In the genomic region with DNA sequence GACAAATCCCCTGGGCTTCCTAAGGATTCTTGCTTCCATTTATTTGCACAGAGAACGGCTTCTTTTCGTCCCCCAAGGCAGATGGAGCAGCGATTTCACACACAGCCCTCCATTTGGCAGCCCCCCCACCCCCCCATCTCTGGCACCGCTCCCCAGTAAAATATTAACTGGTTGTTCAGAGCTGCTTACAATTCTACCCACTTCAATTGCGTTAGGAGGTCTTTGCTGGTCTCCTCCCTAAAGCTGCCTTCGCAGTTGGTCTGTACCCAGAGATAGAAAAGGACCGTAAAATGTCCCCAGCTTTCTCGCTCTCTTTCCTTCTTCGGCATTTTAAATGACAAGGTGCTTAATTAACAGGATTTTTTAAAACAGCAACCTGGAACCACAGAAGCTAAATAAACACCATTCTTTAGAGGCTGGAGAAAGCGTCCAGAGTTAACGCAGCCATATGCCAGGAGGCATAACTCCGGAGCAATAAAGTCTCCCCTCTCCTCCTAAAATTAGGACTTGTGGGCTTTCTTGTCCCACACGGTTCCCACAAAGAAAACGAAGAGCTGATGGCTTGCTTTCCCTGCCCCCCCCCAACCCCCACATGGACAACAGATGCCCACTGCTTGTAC, we compare ENCODE assay signal across 2 cellular contexts.
TF ChIP-seq lines count a peak whose summit lies in the region.

No MANE protein-coding gene starts in this region.

TF ChIP-seq in SK-N-SH, 30 proteins besides CTCF, POLR2A, EP300 and RAD21 (continued from another document):
- TF ChIP-seq, protein P1, sequence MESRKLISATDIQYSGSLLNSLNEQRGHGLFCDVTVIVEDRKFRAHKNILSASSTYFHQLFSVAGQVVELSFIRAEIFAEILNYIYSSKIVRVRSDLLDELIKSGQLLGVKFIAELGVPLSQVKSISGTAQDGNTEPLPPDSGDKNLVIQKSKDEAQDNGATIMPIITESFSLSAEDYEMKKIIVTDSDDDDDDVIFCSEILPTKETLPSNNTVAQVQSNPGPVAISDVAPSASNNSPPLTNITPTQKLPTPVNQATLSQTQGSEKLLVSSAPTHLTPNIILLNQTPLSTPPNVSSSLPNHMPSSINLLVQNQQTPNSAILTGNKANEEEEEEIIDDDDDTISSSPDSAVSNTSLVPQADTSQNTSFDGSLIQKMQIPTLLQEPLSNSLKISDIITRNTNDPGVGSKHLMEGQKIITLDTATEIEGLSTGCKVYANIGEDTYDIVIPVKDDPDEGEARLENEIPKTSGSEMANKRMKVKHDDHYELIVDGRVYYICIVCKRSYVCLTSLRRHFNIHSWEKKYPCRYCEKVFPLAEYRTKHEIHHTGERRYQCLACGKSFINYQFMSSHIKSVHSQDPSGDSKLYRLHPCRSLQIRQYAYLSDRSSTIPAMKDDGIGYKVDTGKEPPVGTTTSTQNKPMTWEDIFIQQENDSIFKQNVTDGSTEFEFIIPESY (IDR thresholded peaks at IDR 0.05; ENCODE audit: borderline replicate concordance, low read depth) = no peak
- TF ChIP-seq FOXJ3 (CRISPR knock-in tag; IDR thresholded peaks at IDR 0.05) (no peak), RCOR1 (IDR thresholded peaks at IDR 0.05; ENCODE audit: low read length) (no peak), TEAD4 (IDR thresholded peaks at IDR 0.05; ENCODE audit: borderline replicate concordance, insufficient read depth) (no peak), TAF1 (IDR thresholded peaks at IDR 0.05; ENCODE audit: borderline replicate concordance, low read depth, low read length) (no peak), NRF1 (IDR thresholded peaks at IDR 0.05; ENCODE audit: low read depth, low read length) (no peak), EZH2phosphoT487 (IDR thresholded peaks at IDR 0.05; ENCODE audit: borderline replicate concordance, low read depth) (no peak), TCF12 (IDR thresholded peaks at IDR 0.05) (peak; percentile 63; the same call in 1 of the 2 replicates), JUND (IDR thresholded peaks at IDR 0.05) (no peak), GATA2 (CRISPR knock-in tag; IDR thresholded peaks at IDR 0.05) (no peak)
- TF ChIP-seq, protein P2, sequence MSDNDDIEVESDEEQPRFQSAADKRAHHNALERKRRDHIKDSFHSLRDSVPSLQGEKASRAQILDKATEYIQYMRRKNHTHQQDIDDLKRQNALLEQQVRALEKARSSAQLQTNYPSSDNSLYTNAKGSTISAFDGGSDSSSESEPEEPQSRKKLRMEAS (IDR thresholded peaks at IDR 0.05; ENCODE audit: low read depth) = peak; percentile 50; the same call in 1 of the 2 replicates
- TF ChIP-seq, protein P3, sequence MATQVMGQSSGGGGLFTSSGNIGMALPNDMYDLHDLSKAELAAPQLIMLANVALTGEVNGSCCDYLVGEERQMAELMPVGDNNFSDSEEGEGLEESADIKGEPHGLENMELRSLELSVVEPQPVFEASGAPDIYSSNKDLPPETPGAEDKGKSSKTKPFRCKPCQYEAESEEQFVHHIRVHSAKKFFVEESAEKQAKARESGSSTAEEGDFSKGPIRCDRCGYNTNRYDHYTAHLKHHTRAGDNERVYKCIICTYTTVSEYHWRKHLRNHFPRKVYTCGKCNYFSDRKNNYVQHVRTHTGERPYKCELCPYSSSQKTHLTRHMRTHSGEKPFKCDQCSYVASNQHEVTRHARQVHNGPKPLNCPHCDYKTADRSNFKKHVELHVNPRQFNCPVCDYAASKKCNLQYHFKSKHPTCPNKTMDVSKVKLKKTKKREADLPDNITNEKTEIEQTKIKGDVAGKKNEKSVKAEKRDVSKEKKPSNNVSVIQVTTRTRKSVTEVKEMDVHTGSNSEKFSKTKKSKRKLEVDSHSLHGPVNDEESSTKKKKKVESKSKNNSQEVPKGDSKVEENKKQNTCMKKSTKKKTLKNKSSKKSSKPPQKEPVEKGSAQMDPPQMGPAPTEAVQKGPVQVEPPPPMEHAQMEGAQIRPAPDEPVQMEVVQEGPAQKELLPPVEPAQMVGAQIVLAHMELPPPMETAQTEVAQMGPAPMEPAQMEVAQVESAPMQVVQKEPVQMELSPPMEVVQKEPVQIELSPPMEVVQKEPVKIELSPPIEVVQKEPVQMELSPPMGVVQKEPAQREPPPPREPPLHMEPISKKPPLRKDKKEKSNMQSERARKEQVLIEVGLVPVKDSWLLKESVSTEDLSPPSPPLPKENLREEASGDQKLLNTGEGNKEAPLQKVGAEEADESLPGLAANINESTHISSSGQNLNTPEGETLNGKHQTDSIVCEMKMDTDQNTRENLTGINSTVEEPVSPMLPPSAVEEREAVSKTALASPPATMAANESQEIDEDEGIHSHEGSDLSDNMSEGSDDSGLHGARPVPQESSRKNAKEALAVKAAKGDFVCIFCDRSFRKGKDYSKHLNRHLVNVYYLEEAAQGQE (IDR thresholded peaks at IDR 0.05; ENCODE audit: low read depth, low read length) = no peak
- TF ChIP-seq, protein P4, sequence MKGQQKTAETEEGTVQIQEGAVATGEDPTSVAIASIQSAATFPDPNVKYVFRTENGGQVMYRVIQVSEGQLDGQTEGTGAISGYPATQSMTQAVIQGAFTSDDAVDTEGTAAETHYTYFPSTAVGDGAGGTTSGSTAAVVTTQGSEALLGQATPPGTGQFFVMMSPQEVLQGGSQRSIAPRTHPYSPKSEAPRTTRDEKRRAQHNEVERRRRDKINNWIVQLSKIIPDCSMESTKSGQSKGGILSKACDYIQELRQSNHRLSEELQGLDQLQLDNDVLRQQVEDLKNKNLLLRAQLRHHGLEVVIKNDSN (IDR thresholded peaks at IDR 0.05; ENCODE audit: borderline replicate concordance, low read depth) = no peak

TF ChIP-seq in SK-N-SH treated with all-trans-retinoic acid at 6 μM for 48 hours, 23 proteins besides CTCF, POLR2A, EP300 and RAD21 (continued from another document):
- TF ChIP-seq, protein P5, sequence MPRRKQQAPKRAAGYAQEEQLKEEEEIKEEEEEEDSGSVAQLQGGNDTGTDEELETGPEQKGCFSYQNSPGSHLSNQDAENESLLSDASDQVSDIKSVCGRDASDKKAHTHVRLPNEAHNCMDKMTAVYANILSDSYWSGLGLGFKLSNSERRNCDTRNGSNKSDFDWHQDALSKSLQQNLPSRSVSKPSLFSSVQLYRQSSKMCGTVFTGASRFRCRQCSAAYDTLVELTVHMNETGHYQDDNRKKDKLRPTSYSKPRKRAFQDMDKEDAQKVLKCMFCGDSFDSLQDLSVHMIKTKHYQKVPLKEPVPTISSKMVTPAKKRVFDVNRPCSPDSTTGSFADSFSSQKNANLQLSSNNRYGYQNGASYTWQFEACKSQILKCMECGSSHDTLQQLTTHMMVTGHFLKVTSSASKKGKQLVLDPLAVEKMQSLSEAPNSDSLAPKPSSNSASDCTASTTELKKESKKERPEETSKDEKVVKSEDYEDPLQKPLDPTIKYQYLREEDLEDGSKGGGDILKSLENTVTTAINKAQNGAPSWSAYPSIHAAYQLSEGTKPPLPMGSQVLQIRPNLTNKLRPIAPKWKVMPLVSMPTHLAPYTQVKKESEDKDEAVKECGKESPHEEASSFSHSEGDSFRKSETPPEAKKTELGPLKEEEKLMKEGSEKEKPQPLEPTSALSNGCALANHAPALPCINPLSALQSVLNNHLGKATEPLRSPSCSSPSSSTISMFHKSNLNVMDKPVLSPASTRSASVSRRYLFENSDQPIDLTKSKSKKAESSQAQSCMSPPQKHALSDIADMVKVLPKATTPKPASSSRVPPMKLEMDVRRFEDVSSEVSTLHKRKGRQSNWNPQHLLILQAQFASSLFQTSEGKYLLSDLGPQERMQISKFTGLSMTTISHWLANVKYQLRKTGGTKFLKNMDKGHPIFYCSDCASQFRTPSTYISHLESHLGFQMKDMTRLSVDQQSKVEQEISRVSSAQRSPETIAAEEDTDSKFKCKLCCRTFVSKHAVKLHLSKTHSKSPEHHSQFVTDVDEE (CRISPR knock-in tag; IDR thresholded peaks at IDR 0.05) = no peak
- TF ChIP-seq ZNF70 (CRISPR knock-in tag; IDR thresholded peaks at IDR 0.05) (no peak), CSDC2 (CRISPR knock-in tag; IDR thresholded peaks at IDR 0.05) (no peak), ZFP30 (CRISPR knock-in tag; IDR thresholded peaks at IDR 0.05) (no peak)
- TF ChIP-seq, protein P6, sequence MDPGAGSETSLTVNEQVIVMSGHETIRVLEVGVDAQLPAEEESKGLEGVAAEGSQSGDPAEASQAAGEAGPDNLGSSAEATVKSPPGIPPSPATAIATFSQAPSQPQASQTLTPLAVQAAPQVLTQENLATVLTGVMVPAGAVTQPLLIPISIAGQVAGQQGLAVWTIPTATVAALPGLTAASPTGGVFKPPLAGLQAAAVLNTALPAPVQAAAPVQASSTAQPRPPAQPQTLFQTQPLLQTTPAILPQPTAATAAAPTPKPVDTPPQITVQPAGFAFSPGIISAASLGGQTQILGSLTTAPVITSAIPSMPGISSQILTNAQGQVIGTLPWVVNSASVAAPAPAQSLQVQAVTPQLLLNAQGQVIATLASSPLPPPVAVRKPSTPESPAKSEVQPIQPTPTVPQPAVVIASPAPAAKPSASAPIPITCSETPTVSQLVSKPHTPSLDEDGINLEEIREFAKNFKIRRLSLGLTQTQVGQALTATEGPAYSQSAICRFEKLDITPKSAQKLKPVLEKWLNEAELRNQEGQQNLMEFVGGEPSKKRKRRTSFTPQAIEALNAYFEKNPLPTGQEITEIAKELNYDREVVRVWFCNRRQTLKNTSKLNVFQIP (CRISPR knock-in tag; IDR thresholded peaks at IDR 0.05; ENCODE audit: borderline replicate concordance, low read depth) = no peak
- TF ChIP-seq, protein P7, sequence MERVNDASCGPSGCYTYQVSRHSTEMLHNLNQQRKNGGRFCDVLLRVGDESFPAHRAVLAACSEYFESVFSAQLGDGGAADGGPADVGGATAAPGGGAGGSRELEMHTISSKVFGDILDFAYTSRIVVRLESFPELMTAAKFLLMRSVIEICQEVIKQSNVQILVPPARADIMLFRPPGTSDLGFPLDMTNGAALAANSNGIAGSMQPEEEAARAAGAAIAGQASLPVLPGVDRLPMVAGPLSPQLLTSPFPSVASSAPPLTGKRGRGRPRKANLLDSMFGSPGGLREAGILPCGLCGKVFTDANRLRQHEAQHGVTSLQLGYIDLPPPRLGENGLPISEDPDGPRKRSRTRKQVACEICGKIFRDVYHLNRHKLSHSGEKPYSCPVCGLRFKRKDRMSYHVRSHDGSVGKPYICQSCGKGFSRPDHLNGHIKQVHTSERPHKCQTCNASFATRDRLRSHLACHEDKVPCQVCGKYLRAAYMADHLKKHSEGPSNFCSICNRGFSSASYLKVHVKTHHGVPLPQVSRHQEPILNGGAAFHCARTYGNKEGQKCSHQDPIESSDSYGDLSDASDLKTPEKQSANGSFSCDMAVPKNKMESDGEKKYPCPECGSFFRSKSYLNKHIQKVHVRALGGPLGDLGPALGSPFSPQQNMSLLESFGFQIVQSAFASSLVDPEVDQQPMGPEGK (CRISPR knock-in tag; IDR thresholded peaks at IDR 0.05; ENCODE audit: borderline replicate concordance) = no peak
- TF ChIP-seq, protein P8, sequence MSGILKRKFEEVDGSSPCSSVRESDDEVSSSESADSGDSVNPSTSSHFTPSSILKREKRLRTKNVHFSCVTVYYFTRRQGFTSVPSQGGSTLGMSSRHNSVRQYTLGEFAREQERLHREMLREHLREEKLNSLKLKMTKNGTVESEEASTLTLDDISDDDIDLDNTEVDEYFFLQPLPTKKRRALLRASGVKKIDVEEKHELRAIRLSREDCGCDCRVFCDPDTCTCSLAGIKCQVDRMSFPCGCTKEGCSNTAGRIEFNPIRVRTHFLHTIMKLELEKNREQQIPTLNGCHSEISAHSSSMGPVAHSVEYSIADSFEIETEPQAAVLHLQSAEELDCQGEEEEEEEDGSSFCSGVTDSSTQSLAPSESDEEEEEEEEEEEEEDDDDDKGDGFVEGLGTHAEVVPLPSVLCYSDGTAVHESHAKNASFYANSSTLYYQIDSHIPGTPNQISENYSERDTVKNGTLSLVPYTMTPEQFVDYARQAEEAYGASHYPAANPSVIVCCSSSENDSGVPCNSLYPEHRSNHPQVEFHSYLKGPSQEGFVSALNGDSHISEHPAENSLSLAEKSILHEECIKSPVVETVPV (CRISPR knock-in tag; IDR thresholded peaks at IDR 0.05) = no peak
